In genomic region chr11:11461473-11461872, GRCh38 we compare ENCODE assay signal across 1 cellular context.
TF ChIP-seq lines count a peak whose summit lies in the region.

No MANE protein-coding gene starts in this region.

TF ChIP-seq in GM23338, 12 proteins besides CTCF, POLR2A, EP300 and RAD21:
- TF ChIP-seq JUNB (IDR thresholded peaks at IDR 0.05; ENCODE audit: unreplicated experiment) (no peak), REST (IDR thresholded peaks at IDR 0.05; ENCODE audit: unreplicated experiment) (no peak)
